Comparison of ENCODE assay signal across 1 cellular context in the genomic region with DNA sequence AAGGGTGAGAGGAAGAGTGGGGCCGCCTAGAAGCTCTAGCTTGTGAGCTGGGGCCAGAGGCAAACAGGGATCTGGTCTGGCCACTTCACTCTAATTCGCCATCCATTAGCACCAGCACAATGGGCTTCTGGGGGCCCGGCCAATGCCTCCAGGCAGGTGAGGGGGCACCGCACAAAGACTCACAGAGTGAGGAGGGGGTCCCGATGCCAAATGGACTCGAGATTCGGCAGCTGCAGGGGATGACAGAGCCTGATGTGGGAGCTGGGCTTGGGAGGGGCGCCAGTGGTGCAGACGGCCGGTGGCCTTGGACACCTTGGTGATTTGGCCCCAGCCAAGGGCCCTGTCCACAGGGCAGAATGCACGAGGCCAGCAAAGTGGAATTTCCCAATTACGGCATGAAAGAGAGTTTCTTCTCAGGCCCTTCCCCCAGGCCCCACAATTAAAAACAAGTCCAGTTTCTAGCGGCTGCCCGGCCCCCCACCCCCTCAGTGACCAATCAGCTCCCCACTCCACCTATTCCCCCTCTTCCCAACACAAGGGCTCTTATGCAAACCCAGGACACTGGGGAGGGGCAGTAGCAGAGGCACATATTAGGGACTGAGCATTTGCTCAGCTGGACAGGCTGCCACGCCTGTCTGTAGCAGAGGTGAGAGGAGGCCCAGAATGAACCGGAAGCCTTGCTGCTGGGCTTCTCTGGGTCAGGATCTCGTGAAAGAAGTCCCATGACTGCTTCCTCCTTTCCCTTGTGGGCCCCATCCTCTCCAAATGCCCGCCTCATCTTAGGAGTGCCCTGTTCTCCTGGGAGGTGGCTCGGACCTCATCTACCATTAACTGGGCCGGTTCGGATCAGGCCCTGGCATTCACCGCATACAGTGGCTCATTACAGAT.
TF ChIP-seq lines count a peak whose summit lies in the region.

No MANE protein-coding gene starts in this region.

TF ChIP-seq in HepG2, 621 proteins besides CTCF, POLR2A, EP300 and RAD21 (continued from another document and continues in another):
- TF ChIP-seq ZNF275 (CRISPR knock-in tag; IDR thresholded peaks at IDR 0.05; ENCODE audit: borderline replicate concordance) (peak; percentile 84), ZNF678 (CRISPR knock-in tag; IDR thresholded peaks at IDR 0.05) (0 out of 2 replicates have a peak, but pooled peaks have one; percentile 54), LCORL (IDR thresholded peaks at IDR 0.05) (peak; percentile 99), LCORL (CRISPR knock-in tag; IDR thresholded peaks at IDR 0.05) (peak; percentile 99), THAP11 (CRISPR knock-in tag; IDR thresholded peaks at IDR 0.05) (peak; percentile 56), ZBTB2 (CRISPR knock-in tag; IDR thresholded peaks at IDR 0.05; ENCODE audit: low read depth) (peak; percentile 11), HNRNPK (IDR thresholded peaks at IDR 0.05; ENCODE audit: low read depth, low read length, poor library complexity, severe bottlenecking) (peak; percentile 54), SYNCRIP (IDR thresholded peaks at IDR 0.05; ENCODE audit: insufficient read depth, low read depth, low read length) (no peak), ZNF687 (CRISPR knock-in tag; IDR thresholded peaks at IDR 0.05) (peak; percentile 97), ZSCAN5A (CRISPR knock-in tag; IDR thresholded peaks at IDR 0.05; ENCODE audit: borderline replicate concordance) (peak; percentile 53; the same call in 1 of the 2 replicates), ZNF501 (CRISPR knock-in tag; IDR thresholded peaks at IDR 0.05) (no peak), ZNF496 (CRISPR knock-in tag; IDR thresholded peaks at IDR 0.05; ENCODE audit: insufficient replicate concordance) (no peak), ZNF335 (CRISPR knock-in tag; IDR thresholded peaks at IDR 0.05) (no peak), ADNP (CRISPR knock-in tag; IDR thresholded peaks at IDR 0.05) (no peak), ZNF44 (CRISPR knock-in tag; IDR thresholded peaks at IDR 0.05) (peak; percentile 82; the same call in 1 of the 2 replicates), TCF7L2 (IDR thresholded peaks at IDR 0.05; ENCODE audit: low read depth, low read length) (no peak), ZNF354B (CRISPR knock-in tag; IDR thresholded peaks at IDR 0.05) (peak; percentile 88; the same call in 1 of the 2 replicates), AGO2 (optimal IDR thresholded peaks at IDR 0.05; ENCODE audit: low read depth, low read length) (peak; percentile 95), MED13 (CRISPR knock-in tag; IDR thresholded peaks at IDR 0.05) (peak; percentile 92), EEA1 (CRISPR knock-in tag; IDR thresholded peaks at IDR 0.05; ENCODE audit: borderline replicate concordance) (peak; percentile 84; the same call in 1 of the 2 replicates), NFKBIZ (CRISPR knock-in tag; IDR thresholded peaks at IDR 0.05) (peak; percentile 87), ZBTB38 (CRISPR knock-in tag; IDR thresholded peaks at IDR 0.05) (peak; percentile 61), ZBED4 (CRISPR knock-in tag; IDR thresholded peaks at IDR 0.05; ENCODE audit: borderline replicate concordance) (peak; percentile 99), TSC22D2 (CRISPR knock-in tag; IDR thresholded peaks at IDR 0.05; ENCODE audit: borderline replicate concordance) (peak; percentile 82), ATF1 (CRISPR knock-in tag; IDR thresholded peaks at IDR 0.05) (peak; percentile 58), RARA (CRISPR knock-in tag; IDR thresholded peaks at IDR 0.05) (peak; percentile 72), ZNF816 (CRISPR knock-in tag; IDR thresholded peaks at IDR 0.05; ENCODE audit: borderline replicate concordance) (peak; percentile 83), KDM4B (CRISPR knock-in tag; IDR thresholded peaks at IDR 0.05) (peak; percentile 64), HNRNPH1 (optimal IDR thresholded peaks at IDR 0.05; ENCODE audit: low read depth, low read length) (peak; percentile 66), TEAD3 (CRISPR knock-in tag; optimal IDR thresholded peaks at IDR 0.05; ENCODE audit: borderline replicate concordance) (peak; percentile 67), ZNF331 (CRISPR knock-in tag; IDR thresholded peaks at IDR 0.05) (peak; percentile 90), ZC3H13 (CRISPR knock-in tag; IDR thresholded peaks at IDR 0.05) (peak; percentile 94; the same call in 1 of the 2 replicates), MXD3 (CRISPR knock-in tag; IDR thresholded peaks at IDR 0.05) (peak; percentile 27)
- TF ChIP-seq, protein P1, sequence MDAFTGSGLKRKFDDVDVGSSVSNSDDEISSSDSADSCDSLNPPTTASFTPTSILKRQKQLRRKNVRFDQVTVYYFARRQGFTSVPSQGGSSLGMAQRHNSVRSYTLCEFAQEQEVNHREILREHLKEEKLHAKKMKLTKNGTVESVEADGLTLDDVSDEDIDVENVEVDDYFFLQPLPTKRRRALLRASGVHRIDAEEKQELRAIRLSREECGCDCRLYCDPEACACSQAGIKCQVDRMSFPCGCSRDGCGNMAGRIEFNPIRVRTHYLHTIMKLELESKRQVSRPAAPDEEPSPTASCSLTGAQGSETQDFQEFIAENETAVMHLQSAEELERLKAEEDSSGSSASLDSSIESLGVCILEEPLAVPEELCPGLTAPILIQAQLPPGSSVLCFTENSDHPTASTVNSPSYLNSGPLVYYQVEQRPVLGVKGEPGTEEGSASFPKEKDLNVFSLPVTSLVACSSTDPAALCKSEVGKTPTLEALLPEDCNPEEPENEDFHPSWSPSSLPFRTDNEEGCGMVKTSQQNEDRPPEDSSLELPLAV (CRISPR knock-in tag; conservative IDR thresholded peaks at IDR 0.05; ENCODE audit: low read depth) = no peak
- TF ChIP-seq, protein P2, sequence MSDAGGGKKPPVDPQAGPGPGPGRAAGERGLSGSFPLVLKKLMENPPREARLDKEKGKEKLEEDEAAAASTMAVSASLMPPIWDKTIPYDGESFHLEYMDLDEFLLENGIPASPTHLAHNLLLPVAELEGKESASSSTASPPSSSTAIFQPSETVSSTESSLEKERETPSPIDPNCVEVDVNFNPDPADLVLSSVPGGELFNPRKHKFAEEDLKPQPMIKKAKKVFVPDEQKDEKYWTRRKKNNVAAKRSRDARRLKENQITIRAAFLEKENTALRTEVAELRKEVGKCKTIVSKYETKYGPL (CRISPR knock-in tag; IDR thresholded peaks at IDR 0.05) = peak; percentile 92
- TF ChIP-seq, protein P3, sequence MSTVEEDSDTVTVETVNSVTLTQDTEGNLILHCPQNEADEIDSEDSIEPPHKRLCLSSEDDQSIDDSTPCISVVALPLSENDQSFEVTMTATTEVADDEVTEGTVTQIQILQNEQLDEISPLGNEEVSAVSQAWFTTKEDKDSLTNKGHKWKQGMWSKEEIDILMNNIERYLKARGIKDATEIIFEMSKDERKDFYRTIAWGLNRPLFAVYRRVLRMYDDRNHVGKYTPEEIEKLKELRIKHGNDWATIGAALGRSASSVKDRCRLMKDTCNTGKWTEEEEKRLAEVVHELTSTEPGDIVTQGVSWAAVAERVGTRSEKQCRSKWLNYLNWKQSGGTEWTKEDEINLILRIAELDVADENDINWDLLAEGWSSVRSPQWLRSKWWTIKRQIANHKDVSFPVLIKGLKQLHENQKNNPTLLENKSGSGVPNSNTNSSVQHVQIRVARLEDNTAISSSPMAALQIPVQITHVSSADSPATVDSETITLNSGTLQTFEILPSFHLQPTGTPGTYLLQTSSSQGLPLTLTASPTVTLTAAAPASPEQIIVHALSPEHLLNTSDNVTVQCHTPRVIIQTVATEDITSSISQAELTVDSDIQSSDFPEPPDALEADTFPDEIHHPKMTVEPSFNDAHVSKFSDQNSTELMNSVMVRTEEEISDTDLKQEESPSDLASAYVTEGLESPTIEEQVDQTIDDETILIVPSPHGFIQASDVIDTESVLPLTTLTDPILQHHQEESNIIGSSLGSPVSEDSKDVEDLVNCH (CRISPR knock-in tag; IDR thresholded peaks at IDR 0.05) = no peak
- TF ChIP-seq, protein P4, sequence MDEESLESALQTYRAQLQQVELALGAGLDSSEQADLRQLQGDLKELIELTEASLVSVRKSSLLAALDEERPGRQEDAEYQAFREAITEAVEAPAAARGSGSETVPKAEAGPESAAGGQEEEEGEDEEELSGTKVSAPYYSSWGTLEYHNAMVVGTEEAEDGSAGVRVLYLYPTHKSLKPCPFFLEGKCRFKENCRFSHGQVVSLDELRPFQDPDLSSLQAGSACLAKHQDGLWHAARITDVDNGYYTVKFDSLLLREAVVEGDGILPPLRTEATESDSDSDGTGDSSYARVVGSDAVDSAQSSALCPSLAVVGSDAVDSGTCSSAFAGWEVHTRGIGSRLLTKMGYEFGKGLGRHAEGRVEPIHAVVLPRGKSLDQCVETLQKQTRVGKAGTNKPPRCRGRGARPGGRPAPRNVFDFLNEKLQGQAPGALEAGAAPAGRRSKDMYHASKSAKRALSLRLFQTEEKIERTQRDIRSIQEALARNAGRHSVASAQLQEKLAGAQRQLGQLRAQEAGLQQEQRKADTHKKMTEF (CRISPR knock-in tag; IDR thresholded peaks at IDR 0.05) = peak; percentile 91
